ENCODE assay signal across 8 cellular contexts in genomic region chr11:128720522-128720985, GRCh38. TPM values are rescaled to one million over a fixed set of nuclear protein-coding genes. Genes with fewer than 3 reads are reported as not detected.
DNase-seq lines count a peak whose midpoint lies in the region; ATAC-seq, FAIRE-seq and TF ChIP-seq lines count a peak whose summit lies in the region.

No MANE protein-coding gene starts in this region.

- peaks cover 15% of the 10 kb centered on the region for H3K36me3 Mint-ChIP-seq in activated B cell treated with CpG ODN at 0.5 μM for 24 hours (ENCODE audit: low read depth)

- peak overlapping the region; percentile 87 for H3K4me3 Mint-ChIP-seq in activated B cell treated with CpG ODN at 0.5 μM for 24 hours

- no peaks in the 10 kb centered on the region for H3K36me3 ChIP-seq in kidney (ENCODE audit: control insufficient read depth in 1 of 2, insufficient read depth in 2 of 2, low read length in 2 of 2)
- no peaks in the 10 kb centered on the region for H3K36me3 ChIP-seq in transverse colon

- DNase-seq in Right ventricle myocardium inferior (ENCODE audit: missing footprints) (peak; percentile 69), cardiac septum (ENCODE audit: low spot score) (no peak), activated B cell treated with CpG ODN at 0.5 μM for 24 hours (peak; percentile 42), kidney (peak; percentile 81), transverse colon (peak; percentile 67), Ammon's horn (ENCODE audit: low spot score) (no peak), NCI-H128 (lab: John Stamatoyannopoulos, UW; ENCODE audit: unreplicated experiment) (no peak)

- H3K4me3 ChIP-seq in kidney (ENCODE audit: low read length in 2 of 2) (no peak overlapping the region), transverse colon (peak overlapping the region in 1 of 4 donors; percentile 6)

- H3K27me3 ChIP-seq in transverse colon = no peaks in the 10 kb centered on the region

- intact Hi-C loops in Right ventricle myocardium inferior (cut with DNase I) = no loop called here
- intact Hi-C loops in cardiac septum (cut with DNase I) = no loop called here
- intact Hi-C loops in activated B cell treated with CpG ODN at 0.5 μM for 24 hours (cut with micrococcal nuclease) = loop anchor here (1.0 kb wide), 1 partner anchor 26 kb away; the partner anchor contains the start of gene FLI1
- intact Hi-C loops in kidney (cut with DNase I) = no loop called here
- intact Hi-C loops in transverse colon (cut with DNase I; ENCODE audit: low total_unique reads) = no loop called here

- no peak overlapping the region for H3K9ac ChIP-seq in kidney (ENCODE audit: low read length in 2 of 2)

- H3K9me3 ChIP-seq in kidney (ENCODE audit: control insufficient read depth in 1 of 2, low read length in 2 of 2) (no peaks in the 10 kb centered on the region), transverse colon (no peaks in the 10 kb centered on the region)

- in situ Hi-C loops in transverse colon (cut with MboI; ENCODE audit: low pct_ligation_motif_present in 1 of 4, low pct_unique_long_range_greater_than_20kb in 1 of 4, low sequenced_read_pairs in 3 of 4) = no loop called here

- no peak for FAIRE-seq in kidney (lab: Jason Lieb, UNC)

- CTCF ChIA-PET in activated B cell treated with CpG ODN at 0.5 μM for 24 hours (lab: Charles Lee) = interaction anchor here (0.5 to 0.9 kb wide), 2 partner anchors 10 to 112 kb away, joined by 3 read pairs; no protein-coding TSS in a partner anchor

- whole genome bisulfite sequencing in transverse colon (ENCODE audit: low coverage in 1 of 2), 2 donors = 62% methylated on average over 17 of the region's 17 CpGs; no CpG with 5 or more reads in 1 of the 2 donors

- no peak for ATAC-seq in Right ventricle myocardium inferior
- ATAC-seq in HG03103 (IDR thresholded peaks at IDR 0.05; ENCODE audit: low read depth, unreplicated experiment) = peak; percentile 45
- ATAC-seq in activated B cell treated with CpG ODN at 0.5 μM for 24 hours (ENCODE audit: low read depth) = peak; percentile 56

- TF ChIP-seq EP300 in transverse colon (IDR thresholded peaks at IDR 0.05; ENCODE audit: low read depth) = no peak

- TF ChIP-seq CTCF in activated B cell treated with CpG ODN at 0.5 μM for 24 hours (IDR thresholded peaks at IDR 0.05) (no peak), kidney (IDR thresholded peaks at IDR 0.05; ENCODE audit: borderline replicate concordance, extremely low read depth, insufficient read depth) (no peak), transverse colon (IDR thresholded peaks at IDR 0.05) (no peak)

- H3K27ac ChIP-seq in kidney (ENCODE audit: low read depth in 2 of 2, low read length in 2 of 2) (no peak overlapping the region), transverse colon (peak overlapping the region; percentile 76 to 83 (median 78))

- POLR2A ChIA-PET in activated B cell treated with CpG ODN at 0.5 μM for 24 hours (lab: Charles Lee) = interaction anchor here (0.8 to 6.0 kb wide), 8 partner anchors 8 to 35 kb away, joined by 3 to 58 read pairs (median 8); partner anchors contain the start of gene FLI1

- TF ChIP-seq POLR2A in transverse colon (IDR thresholded peaks at IDR 0.05) = peak; percentile 29

- H3K4me1 Mint-ChIP-seq in activated B cell treated with CpG ODN at 0.5 μM for 24 hours = peaks cover 99% of the 10 kb centered on the region

- H3K27ac Mint-ChIP-seq in activated B cell treated with CpG ODN at 0.5 μM for 24 hours = peak overlapping the region; percentile 98

- H3K4me1 ChIP-seq in kidney (ENCODE audit: control insufficient read depth in 1 of 2, insufficient read depth in 1 of 2, low read depth in 1 of 2, low read length in 2 of 2) (peaks cover 10 to 46% of the 10 kb centered on the region in 2 donors), transverse colon (peaks cover 13 to 68% (median 19%) of the 10 kb centered on the region in 4 donors)

- no peaks in the 10 kb centered on the region for H3K27me3 Mint-ChIP-seq in activated B cell treated with CpG ODN at 0.5 μM for 24 hours

- H3K9me3 Mint-ChIP-seq in activated B cell treated with CpG ODN at 0.5 μM for 24 hours = no peaks in the 10 kb centered on the region

RNA-seq across cellular contexts. Expression of gene FLI1, which starts 26.7 kb away (rescaled TPM):
- total RNA-seq in Right ventricle myocardium inferior (18.3 TPM), cardiac septum (18.9 TPM), activated B cell treated with CpG ODN at 0.5 μM for 24 hours (64.9 and 69.2 TPM in 2 replicates), kidney (28.2 TPM), transverse colon (10 to 100 TPM in 1 of 4 donors, 1 to 10 TPM in 3; 7.5 to 19.1 (median 8.4) TPM)
- polyA plus RNA-seq in kidney (ENCODE audit: insufficient read depth, low read depth, low replicate concordance) = 5.7 TPM

Comparison
In these comparisons a context has a peak if more than half of its experiments do, and no peak if none do; other contexts are left out.
1. DNase-seq: peak in Right ventricle myocardium inferior (single experiment), activated B cell treated with CpG ODN at 0.5 μM for 24 hours (single experiment), kidney (single experiment) and transverse colon (single experiment); none in cardiac septum (single experiment), Ammon's horn (single experiment) and NCI-H128 (single experiment).
2. H3K27ac ChIP-seq: peak in transverse colon (4 of 4); none in kidney (0 of 2).